ENCODE assay signal across 8 cellular contexts in the genomic region with DNA sequence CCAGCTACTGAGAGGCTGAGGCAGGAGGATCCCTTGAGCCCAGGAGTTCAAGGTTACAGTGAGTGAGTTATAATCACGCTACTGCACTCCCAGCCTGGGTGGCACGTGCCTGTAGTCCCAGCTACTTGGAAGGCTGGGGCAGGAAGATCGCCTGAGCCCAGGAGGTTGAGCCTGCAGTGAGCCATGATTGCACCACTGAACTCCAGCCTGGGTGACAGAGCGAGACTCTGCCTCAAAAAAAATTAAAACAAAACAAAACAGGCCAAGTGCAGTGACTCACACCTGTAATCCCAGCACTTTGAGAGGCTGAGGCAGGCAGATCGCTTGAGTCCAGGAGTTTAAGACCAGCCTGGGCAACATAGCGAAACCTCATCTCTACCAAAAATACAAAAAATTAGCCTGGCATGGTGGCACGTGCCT. TPM values are rescaled to one million over a fixed set of nuclear protein-coding genes. Genes with fewer than 3 reads are reported as not detected.
A peak's percentile ranks its signal among the peaks of the same experiment; 100 is the strongest.
DNase-seq lines count a peak whose midpoint lies in the region; ATAC-seq, FAIRE-seq and TF ChIP-seq lines count a peak whose summit lies in the region.
"Not testable (repeated sequence)": the region's sequence is repeated elsewhere in the genome, so short reads cannot be mapped to it uniquely, and the experiment has no call there.

No MANE protein-coding gene starts in this region.

- not testable (repeated sequence) for H4K5ac ChIP-seq in IMR-90 (ENCODE audit: low read depth, low read length)

- POLR2A ChIA-PET in IMR-90 (lab: Charles Lee; ENCODE audit: unreplicated experiment), result not testable (repeated sequence)

- ATAC-seq in IMR-90 (ENCODE audit: low read depth), result peak; percentile 63
- ATAC-seq in RWPE2 (ENCODE audit: low read depth), result peak; percentile 91
- ATAC-seq in foreskin keratinocyte, result peak; percentile 84
- peak; percentile 46 to 81 (median 61) for ATAC-seq in right lobe of liver

- H3K18ac ChIP-seq in IMR-90 (ENCODE audit: low read depth, low read length), result not testable (repeated sequence)

- not testable (repeated sequence) for H2BK120ac ChIP-seq in IMR-90 (ENCODE audit: low read depth, low read length)

- H3K4me2 ChIP-seq in BLaER1, result 0 out of 2 replicates have a peak overlapping the region, but pooled peaks have one; percentile 8
- H3K4me2 ChIP-seq in GM23248 (ENCODE audit: unreplicated experiment), result peak overlapping the region; percentile 18
- H3K4me2 ChIP-seq in IMR-90 (ENCODE audit: low read depth, low read length); smooth muscle cell: not testable (repeated sequence)

- H3K9me3 ChIP-seq in BLaER1; GM23248 (ENCODE audit: low read depth); IMR-90 (ENCODE audit: control insufficient read depth, insufficient read depth, low read length); RWPE2 (ENCODE audit: severe bottlenecking); right lobe of liver; smooth muscle cell (replicated peaks; ENCODE audit: low read depth): not testable (repeated sequence)

- BruUV-seq in IMR-90 (replicated peaks; lab: Mats Ljungman, UMichigan), result not testable (repeated sequence)

- not testable (repeated sequence) for TF ChIP-seq CTCF in IMR-90 (conservative IDR thresholded peaks at IDR 0.05; ENCODE audit: low read depth, low read length); RWPE2 (IDR thresholded peaks at IDR 0.05; ENCODE audit: poor library complexity, severe bottlenecking); bronchial epithelial cell (IDR thresholded peaks at IDR 0.05; ENCODE audit: insufficient read depth, low read length, severe bottlenecking); foreskin keratinocyte (conservative IDR thresholded peaks at IDR 0.05); right lobe of liver (IDR thresholded peaks at IDR 0.05); smooth muscle cell (IDR thresholded peaks at IDR 0.05; ENCODE audit: borderline replicate concordance, insufficient read depth, poor library complexity, severe bottlenecking)

- in situ Hi-C loops in GM23248 (cut with MboI); IMR-90 (cut with MboI; ENCODE audit: low sequenced_read_pairs): not testable (repeated sequence)

- intact Hi-C loops in IMR-90 (cut with micrococcal nuclease); right lobe of liver (cut with DNase I): not testable (repeated sequence)

- not testable (repeated sequence) for H3K4me3 ChIP-seq in BLaER1; GM23248; IMR-90 (ENCODE audit: insufficient read depth, low read depth, low read length); RWPE2 (ENCODE audit: severe bottlenecking); bronchial epithelial cell (ENCODE audit: low read depth, low read length); right lobe of liver; smooth muscle cell

- not testable (repeated sequence) for TF ChIP-seq POLR2A in IMR-90 (IDR thresholded peaks at IDR 0.05; ENCODE audit: low read depth, low read length); right lobe of liver (IDR thresholded peaks at IDR 0.05)

- not testable (repeated sequence) for H3K27ac ChIP-seq in BLaER1; IMR-90 (ENCODE audit: insufficient read depth, low read length); foreskin keratinocyte
- H3K27ac ChIP-seq in GM23248, result peak overlapping the region; percentile 61
- H3K27ac ChIP-seq in RWPE2 (ENCODE audit: poor library complexity, severe bottlenecking), result peak overlapping the region; percentile 11
- peak overlapping the region in 1 of 3 donors; percentile 61 for H3K27ac ChIP-seq in right lobe of liver
- H3K27ac ChIP-seq in smooth muscle cell (ENCODE audit: low read depth), result peak overlapping the region; percentile 0

- H4K8ac ChIP-seq in IMR-90 (ENCODE audit: low read depth in 2 of 2, low read length in 2 of 2), result not testable (repeated sequence)

- H2BK15ac ChIP-seq in IMR-90 (ENCODE audit: low read depth, low read length), result not testable (repeated sequence)

- CTCF ChIA-PET in IMR-90 (lab: Yijun Ruan, JAX), result interaction anchor here (1.7 kb wide), 1 partner anchor 10 kb away, joined by 3 read pairs; no protein-coding TSS in a partner anchor

- H2AK9ac ChIP-seq in IMR-90 (replicated peaks; ENCODE audit: low read depth, low read length, poor library complexity), result not testable (repeated sequence)

- H3K79me1 ChIP-seq in IMR-90 (ENCODE audit: low read depth in 1 of 2, low read length in 2 of 2), result peaks cover 31 to 78% of the 10 kb centered on the region in 2 experiments

- WGBS in GM23248 (ENCODE audit: low coverage in 1 of 2, low lambda C conversion rate in 2 of 2, missing lambda C conversion rate in 2 of 2), 2 experiments, result 53 to 62% methylated on average over 7 of the region's 7 CpGs
- WGBS in IMR-90 (ENCODE audit: extremely low coverage in 2 of 2, insufficient read length in 1 of 2), 2 experiments, result 90% methylated on average over 2 of the region's 7 CpGs; no CpG with 5 or more reads in 1 of the 2 experiments
- WGBS in right lobe of liver (ENCODE audit: insufficient coverage, low coverage, low lambda C conversion rate, missing lambda C conversion rate), result 77% methylated on average over 4 of the region's 7 CpGs
- 62% methylated on average over 7 of the region's 7 CpGs for WGBS in smooth muscle cell (ENCODE audit: low lambda C conversion rate)

- H4K91ac ChIP-seq in IMR-90 (ENCODE audit: insufficient read depth, low read depth, low read length), result not testable (repeated sequence)

- not testable (repeated sequence) for H3K9ac ChIP-seq in BLaER1; GM23248; IMR-90 (ENCODE audit: low read depth, low read length); smooth muscle cell (ENCODE audit: low read depth)

- H2BK20ac ChIP-seq in IMR-90 (ENCODE audit: low read depth, low read length), result not testable (repeated sequence)

- not testable (repeated sequence) for H3K4ac ChIP-seq in IMR-90 (ENCODE audit: low read depth, low read length)

- dilution Hi-C loops in IMR-90 (cut with HindIII; ENCODE audit: low sequenced_read_pairs, unreplicated experiment), result not testable (repeated sequence)

- not testable (repeated sequence) for H3F3A ChIP-seq in GM23248 (ENCODE audit: insufficient read depth)
- peaks cover 11% of the 10 kb centered on the region for H3F3A ChIP-seq in smooth muscle cell (ENCODE audit: low read depth)

- peaks cover 41% of the 10 kb centered on the region for H3K9me1 ChIP-seq in IMR-90 (ENCODE audit: insufficient read depth, low read length)

- FAIRE-seq in bronchial epithelial cell (lab: Jason Lieb, UNC), result not testable (repeated sequence)

- peaks cover 25% of the 10 kb centered on the region for H3K36me3 ChIP-seq in BLaER1
- H3K36me3 ChIP-seq in GM23248 (ENCODE audit: low read depth); IMR-90 (ENCODE audit: control insufficient read depth, insufficient read depth, low read length); RWPE2 (ENCODE audit: low read depth); bronchial epithelial cell (ENCODE audit: control insufficient read depth, insufficient read depth, low read length); right lobe of liver; smooth muscle cell (ENCODE audit: low read depth): not testable (repeated sequence)

- DNase-seq in GM23248 (peak; percentile 67), IMR-90 (peak; percentile 47), bronchial epithelial cell (ENCODE audit: low read depth) (peak; percentile 74), foreskin keratinocyte (peak in 1 of 2 donors; percentile 53), right lobe of liver (peak in 2 of 3 donors; percentile 40 to 78)
- not testable (repeated sequence) for DNase-seq in RWPE2 (ENCODE audit: low spot score); smooth muscle cell (lab: John Stamatoyannopoulos, UW; ENCODE audit: unreplicated experiment)

- not testable (repeated sequence) for TF ChIP-seq RAD21 in IMR-90 (IDR thresholded peaks at IDR 0.05; ENCODE audit: low read length)

- H2AK5ac ChIP-seq in IMR-90 (ENCODE audit: low read depth, low read length), result 0 out of 2 replicates have a peak overlapping the region, but pooled peaks have one; percentile 14

- not testable (repeated sequence) for H2AFZ ChIP-seq in GM23248; IMR-90 (replicated peaks; ENCODE audit: low read length, poor library complexity); smooth muscle cell (ENCODE audit: low read depth)

- not testable (repeated sequence) for H3K9me2 ChIP-seq in GM23248 (ENCODE audit: insufficient read depth)

- H4K20me1 ChIP-seq in BLaER1, result peaks cover 85% of the 10 kb centered on the region
- peaks cover 13% of the 10 kb centered on the region; the same call in 1 of the 2 replicates for H4K20me1 ChIP-seq in GM23248 (ENCODE audit: insufficient read depth)
- peaks cover 87% of the 10 kb centered on the region for H4K20me1 ChIP-seq in IMR-90 (ENCODE audit: insufficient read depth, low read length)
- H4K20me1 ChIP-seq in smooth muscle cell (ENCODE audit: low read depth), result peaks cover 99% of the 10 kb centered on the region

- not testable (repeated sequence) for H3K27me3 ChIP-seq in BLaER1; GM23248 (replicated peaks; ENCODE audit: insufficient read depth); IMR-90 (ENCODE audit: control insufficient read depth, insufficient read depth, low read length); RWPE2 (ENCODE audit: insufficient read depth, poor library complexity, severe bottlenecking); bronchial epithelial cell (ENCODE audit: control insufficient read depth, insufficient read depth, low read length); foreskin keratinocyte; right lobe of liver; smooth muscle cell (ENCODE audit: low read depth)

- not testable (repeated sequence) for H3K14ac ChIP-seq in IMR-90 (replicated peaks; ENCODE audit: low read depth, low read length)

- not testable (repeated sequence) for H2BK5ac ChIP-seq in IMR-90 (ENCODE audit: low read depth, low read length, poor library complexity, severe bottlenecking)

- H3K4me1 ChIP-seq in BLaER1 (peaks cover 51% of the 10 kb centered on the region), RWPE2 (ENCODE audit: insufficient read depth, poor library complexity, severe bottlenecking) (peaks cover 18% of the 10 kb centered on the region), foreskin keratinocyte (peaks cover 24% of the 10 kb centered on the region), right lobe of liver (peaks cover 0 to 57% (median 4%) of the 10 kb centered on the region in 4 donors)
- H3K4me1 ChIP-seq in GM23248 (ENCODE audit: insufficient read depth); IMR-90 (ENCODE audit: control insufficient read depth, insufficient read depth, low read length); smooth muscle cell (ENCODE audit: low read depth): not testable (repeated sequence)

- not testable (repeated sequence) for H3K23ac ChIP-seq in IMR-90 (ENCODE audit: low read depth, low read length)

- H3K79me2 ChIP-seq in GM23248 (ENCODE audit: insufficient read depth) (peaks cover 100% of the 10 kb centered on the region), smooth muscle cell (ENCODE audit: low read depth) (peaks cover 98% of the 10 kb centered on the region)

- H3K56ac ChIP-seq in IMR-90 (ENCODE audit: extremely low read depth, insufficient read depth, low read length), result not testable (repeated sequence)

RNA-seq across cellular contexts. Expression of a gene that starts 22.1 kb away (rescaled TPM):
- 707 and 711 TPM in 2 replicates for total RNA-seq in GM23248 (2014; rRNA removed; shearing (Covaris generic))
- 602 and 613 TPM in 2 replicates for polyA plus RNA-seq in GM23248 (2016; fragmentation: Nextera tagmentation; extraction: Ambion mirVana)
- 1,093 and 1,165 TPM in 2 replicates for total RNA-seq in IMR-90 (2012; rRNA removed)
- 648 and 649 TPM in 2 replicates for polyA plus RNA-seq in IMR-90 (2012; rRNA removed)
- polyA plus RNA-seq in IMR-90 (2012; cell fraction: cytosol; rRNA removed), result 217 and 232 TPM in 2 replicates
- polyA plus RNA-seq in IMR-90 (2012; cell fraction: nucleus; rRNA removed; ENCODE audit: low replicate concordance), result 545 and 768 TPM in 2 replicates
- 768 and 805 TPM in 2 replicates for total RNA-seq in bronchial epithelial cell
- total RNA-seq in foreskin keratinocyte, result 521 and 562 TPM in 2 replicates
- polyA plus RNA-seq in foreskin keratinocyte, result 411 and 420 TPM in 2 replicates
- 100 to 1,000 TPM; 341 to 557 (median 479) TPM for total RNA-seq in right lobe of liver
- 504 and 559 TPM in 2 replicates for total RNA-seq in smooth muscle cell
- 545 and 601 TPM in 2 replicates for polyA plus RNA-seq in smooth muscle cell

RNA-seq across cellular contexts. Expression of a gene that starts 22.3 kb away (rescaled TPM):
- 480 and 499 TPM in 2 replicates for total RNA-seq in GM23248 (2014; rRNA removed; shearing (Covaris generic))
- polyA plus RNA-seq in GM23248 (2016; fragmentation: Nextera tagmentation; extraction: Ambion mirVana), result 512 and 518 TPM in 2 replicates
- total RNA-seq in IMR-90 (2012; rRNA removed), result 504 and 570 TPM in 2 replicates
- 320 and 420 TPM in 2 replicates for polyA plus RNA-seq in IMR-90 (2012; rRNA removed)
- polyA plus RNA-seq in IMR-90 (2012; cell fraction: cytosol; rRNA removed), result 75.8 and 130 TPM in 2 replicates
- polyA plus RNA-seq in IMR-90 (2012; cell fraction: nucleus; rRNA removed; ENCODE audit: low replicate concordance), result 96.8 and 681 TPM in 2 replicates
- total RNA-seq in bronchial epithelial cell, result 181 and 202 TPM in 2 replicates
- 257 and 274 TPM in 2 replicates for total RNA-seq in foreskin keratinocyte
- polyA plus RNA-seq in foreskin keratinocyte, result 110 and 131 TPM in 2 replicates
- 10 to 100 TPM; 66.6 to 97.9 (median 86.2) TPM for total RNA-seq in right lobe of liver
- total RNA-seq in smooth muscle cell, result 443 and 523 TPM in 2 replicates
- 314 and 344 TPM in 2 replicates for polyA plus RNA-seq in smooth muscle cell
